In the genomic region with DNA sequence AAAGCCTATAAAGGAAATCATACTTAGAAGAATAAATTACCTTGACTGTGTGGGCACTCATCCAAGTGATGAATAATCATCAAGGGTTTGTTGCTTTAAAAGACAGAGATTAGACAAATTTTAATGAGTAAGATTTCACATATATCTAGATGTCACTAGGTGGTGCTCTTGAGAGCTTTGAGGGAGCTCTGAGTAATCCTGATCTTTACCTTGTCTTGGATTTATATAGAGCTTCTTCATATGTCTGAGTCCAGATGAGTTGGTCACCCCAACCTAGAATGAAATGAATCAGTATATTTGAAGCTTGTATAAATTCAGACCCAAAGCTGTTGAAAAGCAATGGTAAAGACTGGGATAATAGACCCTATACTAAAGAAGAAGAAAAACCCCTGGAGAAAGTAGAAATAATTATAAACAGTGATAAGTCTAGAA, we compare ENCODE assay signal across 9 cellular contexts. TPM values are rescaled to one million over a fixed set of nuclear protein-coding genes. Genes with fewer than 3 reads are reported as not detected.
A peak's percentile ranks its signal among the peaks of the same experiment; 100 is the strongest.
DNase-seq lines count a peak whose midpoint lies in the region; ATAC-seq and TF ChIP-seq lines count a peak whose summit lies in the region.
"Had no signal": no experiment of that assay in that cellular context is flagged by ENCODE, and none has a peak within 500 bp of the region (broad histone marks: within the 10 kb centered on the region; RNA-seq: fewer than 3 reads in every experiment).

No MANE protein-coding gene starts in this region.

- no peaks in the 10 kb centered on the region for H3K36me3 ChIP-seq in adrenal gland (replicated peaks in 1 of 2)
- H3K36me3 ChIP-seq in uterus: no peaks in the 10 kb centered on the region

- H3K4me1 ChIP-seq in adrenal gland (replicated peaks in 1 of 2) (no peaks in the 10 kb centered on the region), uterus (no peaks in the 10 kb centered on the region)

- DNase-seq in activated CD8-positive, alpha-beta memory T cell treated with anti-CD3 and anti-CD28 coated beads, Interleukin-2, amount 10 ng/mL, durations not matched to agents 7 days and 5 days: no peak
- DNase-seq in activated CD8-positive, alpha-beta memory T cell treated with anti-CD3 and anti-CD28 coated beads, Interleukin-2, amount 50 U/mL, for 4 hours: no peak
- DNase-seq in NCI-H2227 treated with DMSO at 0.1 percent for 48 hours (lab: John Stamatoyannopoulos, UW) (peak; percentile 4), adrenal gland (peak in 4 of 7 donors; percentile 9 to 31 (median 22)), kidney glomerular epithelial cell (lab: John Stamatoyannopoulos, UW) (peak; percentile 71), uterus (no peak)
- no peak for DNase-seq in stimulated activated CD4-positive, alpha-beta T cell treated with anti-CD3 and anti-CD28 coated beads, Interleukin-4, amount 100 ng/mL, for 24 hours

- H3K9me3 Mint-ChIP-seq in activated CD8-positive, alpha-beta memory T cell treated with anti-CD3 and anti-CD28 coated beads, Interleukin-2, amount 10 ng/mL, durations not matched to agents 7 days and 5 days (ENCODE audit: low read depth): no peaks in the 10 kb centered on the region

- TF ChIP-seq POLR2A in adrenal gland (IDR thresholded peaks at IDR 0.05): no peak
- TF ChIP-seq POLR2A in uterus (IDR thresholded peaks at IDR 0.05): no peak

- H3K4me3 Mint-ChIP-seq in activated CD8-positive, alpha-beta memory T cell treated with anti-CD3 and anti-CD28 coated beads, Interleukin-2, amount 10 ng/mL, durations not matched to agents 7 days and 5 days: no peak overlapping the region

- H3K27me3 ChIP-seq in adrenal gland (no peaks in the 10 kb centered on the region), uterus (no peaks in the 10 kb centered on the region)

- CTCF ChIA-PET in activated CD8-positive, alpha-beta memory T cell treated with anti-CD3 and anti-CD28 coated beads, Interleukin-2, amount 10 ng/mL, durations not matched to agents 7 days and 5 days (lab: Charles Lee): interaction anchor here (0.9 to 3.4 kb wide), 11 partner anchors 8 to 204 kb away, joined by 3 to 30 read pairs (median 3); no protein-coding TSS in a partner anchor

- H3K27ac Mint-ChIP-seq in activated CD8-positive, alpha-beta memory T cell treated with anti-CD3 and anti-CD28 coated beads, Interleukin-2, amount 10 ng/mL, durations not matched to agents 7 days and 5 days: no peak overlapping the region

- no peak overlapping the region for H3K27ac ChIP-seq in adrenal gland
- no peak overlapping the region for H3K27ac ChIP-seq in uterus

- peak; percentile 66 for ATAC-seq in activated CD8-positive, alpha-beta memory T cell treated with anti-CD3 and anti-CD28 coated beads, Interleukin-2, amount 10 ng/mL, durations not matched to agents 7 days and 5 days
- peak; percentile 64 for ATAC-seq in HG02884 (IDR thresholded peaks at IDR 0.05; ENCODE audit: unreplicated experiment)

- H3K4me3 ChIP-seq in adrenal gland (no peak overlapping the region), uterus (no peak overlapping the region)

- H3K36me3 Mint-ChIP-seq in activated CD8-positive, alpha-beta memory T cell treated with anti-CD3 and anti-CD28 coated beads, Interleukin-2, amount 10 ng/mL, durations not matched to agents 7 days and 5 days: no peaks in the 10 kb centered on the region

- H3K4me1 Mint-ChIP-seq in activated CD8-positive, alpha-beta memory T cell treated with anti-CD3 and anti-CD28 coated beads, Interleukin-2, amount 10 ng/mL, durations not matched to agents 7 days and 5 days: no peaks in the 10 kb centered on the region

- peaks cover 20% of the 10 kb centered on the region for H3K27me3 Mint-ChIP-seq in activated CD8-positive, alpha-beta memory T cell treated with anti-CD3 and anti-CD28 coated beads, Interleukin-2, amount 10 ng/mL, durations not matched to agents 7 days and 5 days

- intact Hi-C loops in adrenal gland (cut with DNase I): loop anchor here (10.0 kb wide), 1 partner anchor 114 kb away; no protein-coding TSS in a partner anchor
- intact Hi-C loops in uterus (cut with DNase I; ENCODE audit: low total_unique reads): no loop called here

- no peaks in the 10 kb centered on the region for H3K9me3 ChIP-seq in adrenal gland (replicated peaks in 1 of 3)
- H3K9me3 ChIP-seq in uterus: no peaks in the 10 kb centered on the region

- TF ChIP-seq CTCF in adrenal gland (IDR thresholded peaks at IDR 0.05) (peak; percentile 24 to 54 (median 38)), uterus (IDR thresholded peaks at IDR 0.05) (peak in 2 of 4 experiments; percentile 6 to 14)

RNA-seq across cellular contexts. Expression of a gene that starts 3.7 kb away (rescaled TPM):
- not detected for total RNA-seq in activated CD8-positive, alpha-beta memory T cell treated with anti-CD3 and anti-CD28 coated beads, Interleukin-2, amount 10 ng/mL, durations not matched to agents 7 days and 5 days
- 1 to 10 TPM in 2 of 8 donors, not detected in 6; 1.3 to 1.4 TPM for total RNA-seq in adrenal gland
- polyA plus RNA-seq in adrenal gland: under 1 TPM in 2 of 3 donors, not detected in 1; 0.13 to 0.56 TPM
- 10 to 100 TPM in 1 of 4 donors, not detected in 3; 16.7 TPM for total RNA-seq in uterus
- total RNA-seq: subcutaneous adipose tissue had no signal

RNA-seq across cellular contexts. Expression of a gene that starts 47.6 kb away (rescaled TPM):
- total RNA-seq in activated CD8-positive, alpha-beta memory T cell treated with anti-CD3 and anti-CD28 coated beads, Interleukin-2, amount 10 ng/mL, durations not matched to agents 7 days and 5 days: 1 to 10 TPM in 1 of 2 experiments, under 1 TPM in 1; 0.41 to 2.7 TPM
- total RNA-seq in adrenal gland (100 to 1,000 TPM in 1 of 8 donors, 10 to 100 TPM in 7; 19.3 to 119 (median 45.3) TPM), uterus (10 to 100 TPM in 3 of 4 donors, 1 to 10 TPM in 1; 4.9 to 19.1 (median 13.2) TPM)
- 10 to 100 TPM; 53.6 to 71.4 (median 68.2) TPM for polyA plus RNA-seq in adrenal gland

Comparison
In these comparisons a context has a peak if more than half of its experiments do, and no peak if none do; other contexts are left out.
1. DNase-seq: peak in NCI-H2227 treated with DMSO at 0.1 percent for 48 hours (single experiment), adrenal gland (4 of 7) and kidney glomerular epithelial cell (single experiment); none in activated CD8-positive, alpha-beta memory T cell treated with anti-CD3 and anti-CD28 coated beads, Interleukin-2, amount 10 ng/mL, durations not matched to agents 7 days and 5 days (single experiment), activated CD8-positive, alpha-beta memory T cell treated with anti-CD3 and anti-CD28 coated beads, Interleukin-2, amount 50 U/mL, for 4 hours (single experiment), stimulated activated CD4-positive, alpha-beta T cell treated with anti-CD3 and anti-CD28 coated beads, Interleukin-4, amount 100 ng/mL, for 24 hours (single experiment) and uterus (0 of 2).